19 cellular contexts compared by ENCODE assay signal in genomic region chr14:47919994-47920393, GRCh38.
"Had no signal": no experiment of that assay in that cellular context is flagged by ENCODE, and none has a peak within 500 bp of the region (broad histone marks: within the 10 kb centered on the region; RNA-seq: fewer than 3 reads in every experiment).

No MANE protein-coding gene starts in this region.

- H3K4me1 ChIP-seq: esophagus squamous epithelium, gastroesophageal sphincter, right lobe of liver, spleen, stomach, vagina had no signal

- H3K27ac ChIP-seq: esophagus squamous epithelium, gastroesophageal sphincter, ovary, right lobe of liver, spleen, stomach, thoracic aorta, vagina had no signal

- DNase-seq: esophagus squamous epithelium; foreskin fibroblast; glutamatergic neuron; islet precursor cell; left colon; naive thymus-derived CD4-positive, alpha-beta T cell; nucleus accumbens; ovary; spleen; stimulated activated CD4-positive, alpha-beta T cell treated with anti-CD3 and anti-CD28 coated beads, Interleukin-15, amount 100 ng/mL, for 24 hours; stimulated activated CD4-positive, alpha-beta T cell treated with anti-CD3 and anti-CD28 coated beads, Interleukin-1b, Interleukin-23, amount 100 ng/mL, for 48 hours; stimulated activated CD4-positive, alpha-beta T cell treated with anti-CD3 and anti-CD28 coated beads, Interleukin-4, amount 100 ng/mL, for 24 hours; stimulated activated naive B cell treated with anti-CD40 and anti-IgM and Interleukin-4, amounts not matched to agents 10 μg/mL and 1 μg/mL and 100 μg/mL, for 72 hours; stomach; substantia nigra had no signal

- H3K4me3 ChIP-seq: esophagus squamous epithelium, gastroesophageal sphincter, ovary, right lobe of liver, spleen, stomach, thoracic aorta, vagina had no signal

- H3K36me3 ChIP-seq: esophagus squamous epithelium, gastroesophageal sphincter, ovary, right lobe of liver, spleen, stomach, thoracic aorta, vagina had no signal

- H3K9me3 ChIP-seq: esophagus squamous epithelium, gastroesophageal sphincter, ovary, right lobe of liver, thoracic aorta, vagina had no signal

- ATAC-seq: gastroesophageal sphincter; left colon; naive thymus-derived CD4-positive, alpha-beta T cell; right lobe of liver; stimulated activated naive B cell treated with anti-CD40 and anti-IgM and Interleukin-4, amounts not matched to agents 10 μg/mL and 1 μg/mL and 100 μg/mL, for 72 hours had no signal

- H3K27me3 ChIP-seq: esophagus squamous epithelium, gastroesophageal sphincter, ovary, right lobe of liver, spleen, stomach, vagina had no signal
